ENCODE assay signal across 1 cellular context in genomic region chr6:4487538-4487937, GRCh38.
TF ChIP-seq lines count a peak whose summit lies in the region.

No MANE protein-coding gene starts in this region.

TF ChIP-seq in HEK293, 187 proteins besides CTCF, POLR2A, EP300 and RAD21 (continued from another document and continues in another):
- TF ChIP-seq ZNF26 (tag by site-specific recombination; IDR thresholded peaks at IDR 0.05) (no peak), ZNF701 (tag by site-specific recombination; IDR thresholded peaks at IDR 0.05) (no peak), KLF10 (tag by site-specific recombination; IDR thresholded peaks at IDR 0.05) (no peak), ZNF398 (tag by site-specific recombination; IDR thresholded peaks at IDR 0.05) (peak; percentile 25; the same call in 1 of the 2 replicates), ZNF670 (tag by site-specific recombination; IDR thresholded peaks at IDR 0.05; ENCODE audit: low read depth) (no peak), SP2 (tag by site-specific recombination; IDR thresholded peaks at IDR 0.05) (no peak), ZNF37A (tag by site-specific recombination; IDR thresholded peaks at IDR 0.05) (no peak), BCL6B (tag by site-specific recombination; IDR thresholded peaks at IDR 0.05) (no peak), ZEB2 (tag by site-specific recombination; IDR thresholded peaks at IDR 0.05) (no peak), KLF16 (tag by site-specific recombination; IDR thresholded peaks at IDR 0.05) (no peak), ZNF600 (tag by site-specific recombination; IDR thresholded peaks at IDR 0.05) (no peak), ZNF174 (tag by site-specific recombination; IDR thresholded peaks at IDR 0.05) (no peak), ZNF155 (tag by site-specific recombination; IDR thresholded peaks at IDR 0.05) (peak; percentile 67; the same call in 1 of the 2 replicates), SCRT2 (tag by site-specific recombination; IDR thresholded peaks at IDR 0.05) (peak; percentile 95), MZF1 (tag by site-specific recombination; IDR thresholded peaks at IDR 0.05; ENCODE audit: borderline replicate concordance) (no peak), ZNF610 (tag by site-specific recombination; IDR thresholded peaks at IDR 0.05; ENCODE audit: borderline replicate concordance) (no peak), ZNF580 (tag by site-specific recombination; IDR thresholded peaks at IDR 0.05) (no peak), ZNF561 (tag by site-specific recombination; IDR thresholded peaks at IDR 0.05; ENCODE audit: borderline replicate concordance) (no peak), HOXD13 (CRISPR knock-in tag; IDR thresholded peaks at IDR 0.05; ENCODE audit: borderline replicate concordance) (no peak), ZNF473 (tag by site-specific recombination; IDR thresholded peaks at IDR 0.05) (no peak), ZNF629 (tag by site-specific recombination; IDR thresholded peaks at IDR 0.05) (0 out of 2 replicates have a peak, but pooled peaks have one; percentile 16), ZNF366 (tag by site-specific recombination; conservative IDR thresholded peaks at IDR 0.05) (0 out of 2 replicates have a peak, but pooled peaks have one; percentile 43), ZNF423 (tag by site-specific recombination; IDR thresholded peaks at IDR 0.05) (no peak), ZNF133 (tag by site-specific recombination; IDR thresholded peaks at IDR 0.05) (no peak), ZNF596 (tag by site-specific recombination; IDR thresholded peaks at IDR 0.05) (no peak), OSR2 (tag by site-specific recombination; IDR thresholded peaks at IDR 0.05) (no peak), ZSCAN30 (tag by site-specific recombination; IDR thresholded peaks at IDR 0.05) (no peak), ZNF248 (tag by site-specific recombination; IDR thresholded peaks at IDR 0.05) (no peak), ZNF639 (tag by site-specific recombination; IDR thresholded peaks at IDR 0.05) (peak; percentile 77), ZNF747 (tag by site-specific recombination; IDR thresholded peaks at IDR 0.05) (no peak), KLF7 (tag by site-specific recombination; IDR thresholded peaks at IDR 0.05; ENCODE audit: borderline replicate concordance) (no peak), ZNF433 (tag by site-specific recombination; IDR thresholded peaks at IDR 0.05; ENCODE audit: low read depth) (no peak), TSHZ1 (tag by site-specific recombination; IDR thresholded peaks at IDR 0.05; ENCODE audit: borderline replicate concordance) (no peak), KLF17 (tag by site-specific recombination; IDR thresholded peaks at IDR 0.05) (no peak), ZNF488 (tag by site-specific recombination; IDR thresholded peaks at IDR 0.05) (no peak), EGR2 (tag by site-specific recombination; IDR thresholded peaks at IDR 0.05; ENCODE audit: low read depth) (no peak), ZNF571 (tag by site-specific recombination; IDR thresholded peaks at IDR 0.05) (no peak), ZNF624 (tag by site-specific recombination; IDR thresholded peaks at IDR 0.05) (no peak), ZIC2 (tag by site-specific recombination; IDR thresholded peaks at IDR 0.05) (no peak), ZNF549 (tag by site-specific recombination; IDR thresholded peaks at IDR 0.05) (no peak), ZNF148 (tag by site-specific recombination; IDR thresholded peaks at IDR 0.05; ENCODE audit: borderline replicate concordance) (no peak), ZBTB17 (tag by site-specific recombination; IDR thresholded peaks at IDR 0.05) (no peak), SP3 (tag by site-specific recombination; IDR thresholded peaks at IDR 0.05) (peak; percentile 47), ZNF354C (tag by site-specific recombination; IDR thresholded peaks at IDR 0.05; ENCODE audit: borderline replicate concordance, low read depth) (no peak), ATF2 (tag by site-specific recombination; IDR thresholded peaks at IDR 0.05; ENCODE audit: low read depth) (no peak), PRDM6 (tag by site-specific recombination; IDR thresholded peaks at IDR 0.05) (no peak), ZFHX2 (tag by site-specific recombination; conservative IDR thresholded peaks at IDR 0.05) (no peak), ZNF621 (tag by site-specific recombination; IDR thresholded peaks at IDR 0.05) (no peak), ZNF791 (tag by site-specific recombination; IDR thresholded peaks at IDR 0.05) (no peak), KLF8 (tag by site-specific recombination; IDR thresholded peaks at IDR 0.05) (peak; percentile 75), ZNF776 (tag by site-specific recombination; IDR thresholded peaks at IDR 0.05; ENCODE audit: borderline replicate concordance) (no peak), ZNF140 (tag by site-specific recombination; IDR thresholded peaks at IDR 0.05) (no peak)
